ENCODE assay signal across 22 cellular contexts in genomic region chr10:72796042-72796441, GRCh38.
A peak's percentile ranks its signal among the peaks of the same experiment; 100 is the strongest.
DNase-seq lines count a peak whose midpoint lies in the region; FAIRE-seq and TF ChIP-seq lines count a peak whose summit lies in the region.
"Had no signal": no experiment of that assay in that cellular context is flagged by ENCODE, and none has a peak within 500 bp of the region (broad histone marks: within the 10 kb centered on the region; RNA-seq: fewer than 3 reads in every experiment).

No MANE protein-coding gene starts in this region.

- peaks cover 3 to 12% (median 9%) of the 10 kb centered on the region in 4 donors for H3K4me1 ChIP-seq in esophagus muscularis mucosa
- H3K4me1 ChIP-seq: uterus had no signal

- FAIRE-seq in RCC 7860 (lab: Jason Lieb, UNC): no peak
- FAIRE-seq: endothelial cell of umbilical vein, small intestine had no signal

- H3K27me3 ChIP-seq in esophagus muscularis mucosa: no peaks in the 10 kb centered on the region
- H3K27me3 ChIP-seq: uterus had no signal

- H3K4me3 ChIP-seq in fibroblast of pulmonary artery (replicated peaks; ENCODE audit: low read depth, low read length): no peak overlapping the region
- no peak overlapping the region for H3K4me3 ChIP-seq in esophagus muscularis mucosa
- H3K4me3 ChIP-seq: uterus had no signal

- DNase-seq in Daoy (ENCODE audit: low read depth): peak; percentile 31
- DNase-seq in LHCN-M2 (ENCODE audit: low read depth): peak; percentile 26
- DNase-seq in amniotic epithelial cell (ENCODE audit: low read depth): peak; percentile 60
- DNase-seq in fibroblast of pulmonary artery (ENCODE audit: low read depth): peak; percentile 48
- DNase-seq in esophagus muscularis mucosa (ENCODE audit: extremely low spot score): no peak
- DNase-seq in effector CD4-positive, alpha-beta T cell: no peak
- no peak for DNase-seq in RCC 7860 (ENCODE audit: low spot score)
- no peak for DNase-seq in germinal center (ENCODE audit: low spot score)
- DNase-seq: activated CD4-positive, alpha-beta T cell treated with anti-CD3 and anti-CD28 coated beads, Interleukin-2, amount 50 U/mL, for 4 hours; activated naive CD4-positive, alpha-beta T cell treated with Interleukin-2 at 50 U/mL for 16 hours; activated T-cell treated with anti-CD3 and anti-CD28 coated beads for 4 hours; CD4-positive, alpha-beta memory T cell; midbrain; NCI-H1436; NCI-H526; nephron progenitor cell; SHP77 treated with DMSO at 0.1 percent for 48 hours; small intestine; stimulated activated CD4-positive, alpha-beta T cell treated with anti-CD3 and anti-CD28 coated beads, Interleukin-4, amount 100 ng/mL, for 4 hours; uterus had no signal

- no peak for TF ChIP-seq EP300 in esophagus muscularis mucosa (IDR thresholded peaks at IDR 0.05)

- no peaks in the 10 kb centered on the region for H3K36me3 ChIP-seq in esophagus muscularis mucosa
- H3K36me3 ChIP-seq: uterus had no signal

- H3K9me3 ChIP-seq in esophagus muscularis mucosa: no peaks in the 10 kb centered on the region
- H3K9me3 ChIP-seq: uterus had no signal

- H3K27ac ChIP-seq in esophagus muscularis mucosa (replicated peaks in 1 of 4): no peak overlapping the region
- H3K27ac ChIP-seq: KMS-11, uterus had no signal

- TF ChIP-seq CTCF in fibroblast of pulmonary artery (IDR thresholded peaks at IDR 0.05; ENCODE audit: low read length, missing control alignments) (no peak), esophagus muscularis mucosa (IDR thresholded peaks at IDR 0.05) (no peak)

- 80% methylated on average over 3 of the region's 3 CpGs for WGBS in esophagus muscularis mucosa

- no peak for TF ChIP-seq POLR2A in esophagus muscularis mucosa (IDR thresholded peaks at IDR 0.05; ENCODE audit: low read depth)

- intact Hi-C loops in esophagus muscularis mucosa (cut with DNase I): no loop called here

Comparison
In these comparisons a context has a peak if more than half of its experiments do, and no peak if none do; other contexts are left out.
1. DNase-seq: peak in Daoy (single experiment), LHCN-M2 (single experiment), amniotic epithelial cell (single experiment) and fibroblast of pulmonary artery (single experiment); none in esophagus muscularis mucosa (single experiment), effector CD4-positive, alpha-beta T cell (single experiment), RCC 7860 (single experiment) and germinal center (single experiment).